ENCODE assay signal across 22 cellular contexts in the genomic region with DNA sequence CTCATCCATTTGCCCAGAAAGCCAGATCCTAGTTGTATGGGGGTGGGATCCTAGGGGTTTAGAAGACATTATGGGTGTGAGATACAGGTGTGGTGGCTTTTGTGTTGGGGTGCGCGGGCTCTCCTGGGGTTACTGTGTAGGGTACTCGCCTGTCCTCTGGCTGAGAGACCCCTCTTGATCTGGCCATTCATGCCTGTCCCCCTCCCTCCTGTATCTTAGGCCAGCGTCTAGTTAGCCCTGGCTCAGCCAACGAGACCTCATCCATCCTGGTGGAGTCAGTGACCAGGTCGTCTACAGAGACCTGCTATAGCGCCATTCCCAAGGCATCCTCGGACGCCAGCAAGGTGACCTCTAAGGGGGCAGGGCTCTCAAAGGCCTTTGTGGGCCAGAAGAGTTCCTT. TPM values are rescaled to one million over a fixed set of nuclear protein-coding genes. Genes with fewer than 3 reads are reported as not detected.
DNase-seq lines count a peak whose midpoint lies in the region; ATAC-seq, FAIRE-seq and TF ChIP-seq lines count a peak whose summit lies in the region.
"Had no signal": no experiment of that assay in that cellular context is flagged by ENCODE, and none has a peak within 500 bp of the region (broad histone marks: within the 10 kb centered on the region; RNA-seq: fewer than 3 reads in every experiment).

No MANE protein-coding gene starts in this region.

- WGBS in tibial nerve, 2 donors = 90 to 91% methylated on average over 9 of the region's 9 CpGs

- no peak overlapping the region for H3K27ac ChIP-seq in kidney (ENCODE audit: low read depth in 2 of 2, low read length in 2 of 2)
- H3K27ac ChIP-seq in tibial nerve = peak overlapping the region; percentile 40 to 87 (median 72)
- H3K27ac ChIP-seq in dorsolateral prefrontal cortex = no peak overlapping the region
- H3K27ac ChIP-seq: C4-2B had no signal

- no peaks in the 10 kb centered on the region for H3K27me3 Mint-ChIP-seq in chondrocyte (ENCODE audit: low read depth)
- no peaks in the 10 kb centered on the region for H3K27me3 Mint-ChIP-seq in neural crest cell (ENCODE audit: low read depth)
- H3K27me3 Mint-ChIP-seq in immature natural killer cell (ENCODE audit: low read depth in 3 of 3) = peaks cover 0 to 4% (median 2%) of the 10 kb centered on the region in 3 donors
- H3K27me3 Mint-ChIP-seq in natural killer cell (ENCODE audit: low read depth in 2 of 2) = peaks cover 0 to 2% of the 10 kb centered on the region in 2 donors
- H3K27me3 Mint-ChIP-seq: CD4-positive, alpha-beta T cell had no signal

- peak; percentile 54 for DNase-seq in chondrocyte (ENCODE audit: low spot score)
- DNase-seq in kidney = peak; percentile 35
- no peak for DNase-seq in neural crest cell (ENCODE audit: low read depth, low spot score)
- no peak for DNase-seq in tibial nerve (ENCODE audit: low spot score in 2 of 2)
- no peak for DNase-seq in immature natural killer cell
- DNase-seq in natural killer cell = no peak
- no peak for DNase-seq in HEK293T (ENCODE audit: extremely low spot score)
- DNase-seq in dorsolateral prefrontal cortex = no peak
- DNase-seq: ACHN; AML-193; Calu3; CD4-positive, alpha-beta T cell; DMS79 treated with DMSO at 0.1 percent for 48 hours; GF-D8; H9 had no signal

- FAIRE-seq in kidney (lab: Jason Lieb, UNC) = no peak
- FAIRE-seq: A204.1, GM12878, GM19239, H1 had no signal

- no peak for TF ChIP-seq CTCF in chondrocyte (IDR thresholded peaks at IDR 0.05)
- TF ChIP-seq CTCF in kidney (IDR thresholded peaks at IDR 0.05; ENCODE audit: borderline replicate concordance, extremely low read depth, insufficient read depth) = no peak
- no peak for TF ChIP-seq CTCF in neural crest cell (conservative IDR thresholded peaks at IDR 0.05)
- no peak for TF ChIP-seq CTCF in tibial nerve (IDR thresholded peaks at IDR 0.05)
- TF ChIP-seq CTCF in natural killer cell (IDR thresholded peaks at IDR 0.05) = no peak
- TF ChIP-seq CTCF in dorsolateral prefrontal cortex (IDR thresholded peaks at IDR 0.05 in 54 of 56, conservative IDR thresholded peaks at IDR 0.05 in 2 of 56; ENCODE audit: low read depth in 1 of 56, partially characterized antibody in 56 of 56) = no peak

- no peaks in the 10 kb centered on the region for H3K27me3 ChIP-seq in tibial nerve
- H3K27me3 ChIP-seq in dorsolateral prefrontal cortex = no peaks in the 10 kb centered on the region

- no peak overlapping the region for H3K9ac ChIP-seq in kidney (ENCODE audit: low read length in 2 of 2)

- H3K36me3 ChIP-seq in kidney (ENCODE audit: control insufficient read depth in 1 of 2, insufficient read depth in 2 of 2, low read length in 2 of 2) = peaks cover 15 to 28% of the 10 kb centered on the region in 2 donors
- H3K36me3 ChIP-seq in tibial nerve = peaks cover 0 to 30% (median 4%) of the 10 kb centered on the region in 3 donors

- H3K4me1 ChIP-seq in kidney (ENCODE audit: control insufficient read depth in 1 of 2, insufficient read depth in 1 of 2, low read depth in 1 of 2, low read length in 2 of 2) = peaks cover 14 to 16% of the 10 kb centered on the region in 2 donors
- peaks cover 0 to 59% (median 24%) of the 10 kb centered on the region in 4 donors for H3K4me1 ChIP-seq in tibial nerve

- POLR2A ChIA-PET in HEK293T (lab: Yijun Ruan, JAX) = no interaction called here

- intact Hi-C loops in kidney (cut with DNase I) = no loop called here
- intact Hi-C loops in natural killer cell (cut with micrococcal nuclease) = no loop called here
- intact Hi-C loops in dorsolateral prefrontal cortex (cut with DNase I) = no loop called here

- CTCF ChIA-PET in HEK293T (lab: Yijun Ruan, JAX) = no interaction called here

- no peak for TF ChIP-seq POLR2A in tibial nerve (IDR thresholded peaks at IDR 0.05)

- H3K27ac Mint-ChIP-seq in chondrocyte (ENCODE audit: unreplicated experiment) = no peak overlapping the region
- peak overlapping the region; percentile 57 for H3K27ac Mint-ChIP-seq in neural crest cell (ENCODE audit: unreplicated experiment)
- no peak overlapping the region for H3K27ac Mint-ChIP-seq in immature natural killer cell
- no peak overlapping the region for H3K27ac Mint-ChIP-seq in natural killer cell
- H3K27ac Mint-ChIP-seq: CD4-positive, alpha-beta T cell had no signal

- H3K4me1 Mint-ChIP-seq in chondrocyte (ENCODE audit: low read depth) (peaks cover 32% of the 10 kb centered on the region), neural crest cell (peaks cover 8% of the 10 kb centered on the region), immature natural killer cell (no peaks in the 10 kb centered on the region), natural killer cell (no peaks in the 10 kb centered on the region)

- H3K4me3 ChIP-seq in kidney (ENCODE audit: low read length in 2 of 2) (no peak overlapping the region), tibial nerve (no peak overlapping the region), dorsolateral prefrontal cortex (no peak overlapping the region)
- H3K4me3 ChIP-seq: GM12878 had no signal

- H3K9me3 ChIP-seq in kidney (ENCODE audit: control insufficient read depth in 1 of 2, low read length in 2 of 2) (no peaks in the 10 kb centered on the region), tibial nerve (no peaks in the 10 kb centered on the region)

- TF ChIP-seq EP300 in tibial nerve (IDR thresholded peaks at IDR 0.05) = no peak

- H3K36me3 Mint-ChIP-seq in chondrocyte (ENCODE audit: low read depth) (peaks cover 14% of the 10 kb centered on the region), neural crest cell (ENCODE audit: low read depth) (peaks cover 2% of the 10 kb centered on the region), immature natural killer cell (peaks cover 0 to 13% (median 8%) of the 10 kb centered on the region in 3 donors), natural killer cell (no peaks in the 10 kb centered on the region)

- H3K9me3 Mint-ChIP-seq in chondrocyte (ENCODE audit: low read depth) = no peaks in the 10 kb centered on the region
- H3K9me3 Mint-ChIP-seq in neural crest cell = no peaks in the 10 kb centered on the region
- H3K9me3 Mint-ChIP-seq in immature natural killer cell = no peaks in the 10 kb centered on the region
- H3K9me3 Mint-ChIP-seq in natural killer cell = no peaks in the 10 kb centered on the region
- H3K9me3 Mint-ChIP-seq: CD4-positive, alpha-beta T cell; H9 had no signal

- no peak for ATAC-seq in natural killer cell
- ATAC-seq: GM12878 had no signal

- no peak overlapping the region for H3K4me3 Mint-ChIP-seq in chondrocyte (ENCODE audit: unreplicated experiment)
- no peak overlapping the region for H3K4me3 Mint-ChIP-seq in neural crest cell
- no peak overlapping the region for H3K4me3 Mint-ChIP-seq in immature natural killer cell
- H3K4me3 Mint-ChIP-seq in natural killer cell = no peak overlapping the region
- H3K4me3 Mint-ChIP-seq: CD4-positive, alpha-beta T cell; H9 had no signal

TF ChIP-seq in HEK293T, 16 proteins besides CTCF, POLR2A, EP300 and RAD21:
- TF ChIP-seq FOXM1 (IDR thresholded peaks at IDR 0.05; ENCODE audit: borderline replicate concordance) (no peak), HDGF (IDR thresholded peaks at IDR 0.05; ENCODE audit: borderline replicate concordance) (no peak)

RNA-seq across cellular contexts. Expression of a gene that starts 41.4 kb away (rescaled TPM):
- total RNA-seq in chondrocyte (not detected in 3 replicates), kidney (24.9 TPM), neural crest cell (not detected in 2 replicates), tibial nerve (10 to 100 TPM in 1 of 4 donors, 1 to 10 TPM in 2, under 1 TPM in 1; 0.39 to 12.9 (median 1.5) TPM), natural killer cell (1 to 10 TPM in 1 of 3 donors, not detected in 2; 1.3 TPM), dorsolateral prefrontal cortex (1 to 10 TPM in 7 of 120 experiments, under 1 TPM in 5, not detected in 108; 0.23 to 2.8 (median 1.1) TPM)
- polyA plus RNA-seq in kidney (ENCODE audit: insufficient read depth, low read depth, low replicate concordance) (27.5 TPM), immature natural killer cell (1 to 10 TPM in 1 of 3 donors, under 1 TPM in 1, not detected in 1; 0.40 to 1.7 TPM)
- total RNA-seq: Calu3, H1, H9, HT-29 had no signal
- polyA plus RNA-seq: BJ, H1 had no signal

Comparison
In these comparisons a context has a peak if more than half of its experiments do, and no peak if none do; other contexts are left out.
1. DNase-seq: peak in chondrocyte (single experiment) and kidney (single experiment); none in neural crest cell (single experiment), tibial nerve (0 of 2), immature natural killer cell (0 of 3), natural killer cell (single experiment), HEK293T (single experiment) and dorsolateral prefrontal cortex (0 of 10).
2. H3K27ac ChIP-seq: peak in tibial nerve (4 of 4); none in kidney (0 of 2) and dorsolateral prefrontal cortex (0 of 59).